Comparison of ENCODE assay signal across 2 cellular contexts in genomic region chr3:190840146-190840545, GRCh38.
TF ChIP-seq lines count a peak whose summit lies in the region.

No MANE protein-coding gene starts in this region.

TF ChIP-seq in GM12878, 131 proteins besides CTCF, POLR2A, EP300 and RAD21:
- TF ChIP-seq SMAD5 (IDR thresholded peaks at IDR 0.05; ENCODE audit: low read depth) = no peak
- TF ChIP-seq MXI1 (IDR thresholded peaks at IDR 0.05; ENCODE audit: low read depth, low read length) = no peak
- no peak for TF ChIP-seq TARDBP (IDR thresholded peaks at IDR 0.05; ENCODE audit: borderline replicate concordance)
- TF ChIP-seq, protein P1, sequence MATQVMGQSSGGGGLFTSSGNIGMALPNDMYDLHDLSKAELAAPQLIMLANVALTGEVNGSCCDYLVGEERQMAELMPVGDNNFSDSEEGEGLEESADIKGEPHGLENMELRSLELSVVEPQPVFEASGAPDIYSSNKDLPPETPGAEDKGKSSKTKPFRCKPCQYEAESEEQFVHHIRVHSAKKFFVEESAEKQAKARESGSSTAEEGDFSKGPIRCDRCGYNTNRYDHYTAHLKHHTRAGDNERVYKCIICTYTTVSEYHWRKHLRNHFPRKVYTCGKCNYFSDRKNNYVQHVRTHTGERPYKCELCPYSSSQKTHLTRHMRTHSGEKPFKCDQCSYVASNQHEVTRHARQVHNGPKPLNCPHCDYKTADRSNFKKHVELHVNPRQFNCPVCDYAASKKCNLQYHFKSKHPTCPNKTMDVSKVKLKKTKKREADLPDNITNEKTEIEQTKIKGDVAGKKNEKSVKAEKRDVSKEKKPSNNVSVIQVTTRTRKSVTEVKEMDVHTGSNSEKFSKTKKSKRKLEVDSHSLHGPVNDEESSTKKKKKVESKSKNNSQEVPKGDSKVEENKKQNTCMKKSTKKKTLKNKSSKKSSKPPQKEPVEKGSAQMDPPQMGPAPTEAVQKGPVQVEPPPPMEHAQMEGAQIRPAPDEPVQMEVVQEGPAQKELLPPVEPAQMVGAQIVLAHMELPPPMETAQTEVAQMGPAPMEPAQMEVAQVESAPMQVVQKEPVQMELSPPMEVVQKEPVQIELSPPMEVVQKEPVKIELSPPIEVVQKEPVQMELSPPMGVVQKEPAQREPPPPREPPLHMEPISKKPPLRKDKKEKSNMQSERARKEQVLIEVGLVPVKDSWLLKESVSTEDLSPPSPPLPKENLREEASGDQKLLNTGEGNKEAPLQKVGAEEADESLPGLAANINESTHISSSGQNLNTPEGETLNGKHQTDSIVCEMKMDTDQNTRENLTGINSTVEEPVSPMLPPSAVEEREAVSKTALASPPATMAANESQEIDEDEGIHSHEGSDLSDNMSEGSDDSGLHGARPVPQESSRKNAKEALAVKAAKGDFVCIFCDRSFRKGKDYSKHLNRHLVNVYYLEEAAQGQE (IDR thresholded peaks at IDR 0.05; ENCODE audit: low read depth, low read length) = peak; percentile 76
- TF ChIP-seq SUZ12 (IDR thresholded peaks at IDR 0.05; ENCODE audit: unreplicated experiment) = no peak
- no peak for TF ChIP-seq CHD1 (IDR thresholded peaks at IDR 0.05; ENCODE audit: low read depth, low read length)

TF ChIP-seq in liver, 16 proteins besides CTCF, POLR2A, EP300 and RAD21:
- TF ChIP-seq, protein P1 (IDR thresholded peaks at IDR 0.05) = peak; percentile 92
- TF ChIP-seq HNF4G (IDR thresholded peaks at IDR 0.05) (no peak), NR2F2 (IDR thresholded peaks at IDR 0.05) (no peak)
